16 cellular contexts compared by ENCODE assay signal in the genomic region with DNA sequence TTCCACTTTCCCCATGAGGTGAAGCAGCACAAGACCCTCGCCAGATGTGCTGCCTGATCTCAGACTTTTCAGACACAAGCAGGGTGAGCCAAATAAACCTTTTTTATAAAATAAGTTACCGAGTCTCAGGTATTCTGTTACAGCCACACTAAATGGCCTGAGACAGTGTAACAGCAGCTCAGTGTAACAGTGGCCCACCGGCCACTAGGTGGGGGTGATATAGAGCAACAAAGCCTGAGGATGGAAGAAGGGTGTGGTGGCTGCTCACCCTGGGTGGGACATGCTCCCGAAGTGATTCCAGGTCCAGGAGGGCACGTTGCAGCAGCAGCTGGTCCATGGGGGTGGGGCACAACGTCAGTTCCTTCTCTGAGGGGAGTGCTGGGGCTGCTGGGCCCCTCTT. TPM values are rescaled to one million over a fixed set of nuclear protein-coding genes. Genes with fewer than 3 reads are reported as not detected.
A peak's percentile ranks its signal among the peaks of the same experiment; 100 is the strongest.
DNase-seq lines count a peak whose midpoint lies in the region; ATAC-seq and TF ChIP-seq lines count a peak whose summit lies in the region.
"Had no signal": no experiment of that assay in that cellular context is flagged by ENCODE, and none has a peak within 500 bp of the region (broad histone marks: within the 10 kb centered on the region; RNA-seq: fewer than 3 reads in every experiment).

No MANE protein-coding gene starts in this region.

- H3K4me3 Mint-ChIP-seq in CD4-positive, CD25-positive, alpha-beta regulatory T cell = no peak overlapping the region
- H3K4me3 Mint-ChIP-seq in neural crest cell = no peak overlapping the region
- H3K4me3 Mint-ChIP-seq in MCF 10A (ENCODE audit: unreplicated experiment) = no peak overlapping the region
- H3K4me3 Mint-ChIP-seq in activated T-helper 17 cell treated with anti-CD3 and anti-CD28 coated beads, Interleukin-2, amount 50 U/mL, for 72 hours = no peak overlapping the region
- H3K4me3 Mint-ChIP-seq: activated naive CD8-positive, alpha-beta T cell treated with anti-CD3 and anti-CD28 coated beads, Interleukin-2, amount 10 ng/mL, durations not matched to agents 7 days and 5 days had no signal

- intact Hi-C loops in MCF 10A (cut with micrococcal nuclease) = no loop called here

- peaks cover 0 to 2% (median 0%) of the 10 kb centered on the region in 7 donors for H3K9me3 Mint-ChIP-seq in CD4-positive, CD25-positive, alpha-beta regulatory T cell
- H3K9me3 Mint-ChIP-seq in neural crest cell (peaks cover 3% of the 10 kb centered on the region), MCF 10A (ENCODE audit: unreplicated experiment) (peaks cover 6% of the 10 kb centered on the region)
- H3K9me3 Mint-ChIP-seq in activated T-helper 17 cell treated with anti-CD3 and anti-CD28 coated beads, Interleukin-2, amount 50 U/mL, for 72 hours = no peaks in the 10 kb centered on the region
- H3K9me3 Mint-ChIP-seq: activated naive CD8-positive, alpha-beta T cell treated with anti-CD3 and anti-CD28 coated beads, Interleukin-2, amount 10 ng/mL, durations not matched to agents 7 days and 5 days had no signal

- H3K36me3 ChIP-seq in CD4-positive, CD25-positive, alpha-beta regulatory T cell (ENCODE audit: control insufficient read depth, insufficient read depth, low read length) = peaks cover 64% of the 10 kb centered on the region
- peaks cover 53% of the 10 kb centered on the region for H3K36me3 ChIP-seq in HUES48 (ENCODE audit: control insufficient read depth, insufficient read depth, low read length)

- peaks cover 0 to 12% (median 10%) of the 10 kb centered on the region in 4 donors for H3K4me1 Mint-ChIP-seq in CD4-positive, CD25-positive, alpha-beta regulatory T cell
- H3K4me1 Mint-ChIP-seq in neural crest cell (peaks cover 4% of the 10 kb centered on the region), MCF 10A (ENCODE audit: insufficient read depth, unreplicated experiment) (peaks cover 13% of the 10 kb centered on the region)
- no peaks in the 10 kb centered on the region for H3K4me1 Mint-ChIP-seq in activated T-helper 17 cell treated with anti-CD3 and anti-CD28 coated beads, Interleukin-2, amount 50 U/mL, for 72 hours

- no peak overlapping the region for H3K9ac ChIP-seq in HUES48 (ENCODE audit: low read depth, low read length)

- BruUV-seq in MCF 10A (replicated peaks; lab: Mats Ljungman, UMichigan) = no TSS peak

- H3K27me3 ChIP-seq in CD4-positive, CD25-positive, alpha-beta regulatory T cell (ENCODE audit: control insufficient read depth, insufficient read depth, low read length) = no peaks in the 10 kb centered on the region
- no peaks in the 10 kb centered on the region for H3K27me3 ChIP-seq in HUES48 (ENCODE audit: control insufficient read depth, insufficient read depth, low read length)
- H3K27me3 ChIP-seq: neutrophil had no signal

- no peak overlapping the region for H3K4me3 ChIP-seq in CD4-positive, CD25-positive, alpha-beta regulatory T cell (ENCODE audit: low read depth, low read length)
- H3K4me3 ChIP-seq in HUES48 (ENCODE audit: low read depth, low read length) = no peak overlapping the region
- H3K4me3 ChIP-seq: K562, PC-9 had no signal

- H3K36me3 Mint-ChIP-seq in CD4-positive, CD25-positive, alpha-beta regulatory T cell = peaks cover 78% of the 10 kb centered on the region
- H3K36me3 Mint-ChIP-seq in neural crest cell (ENCODE audit: low read depth) (peaks cover 56% of the 10 kb centered on the region), MCF 10A (ENCODE audit: insufficient read depth, unreplicated experiment) (peaks cover 90% of the 10 kb centered on the region)
- peaks cover 97% of the 10 kb centered on the region for H3K36me3 Mint-ChIP-seq in activated T-helper 17 cell treated with anti-CD3 and anti-CD28 coated beads, Interleukin-2, amount 50 U/mL, for 72 hours (ENCODE audit: low read depth)

- H3K4me1 ChIP-seq in CD4-positive, CD25-positive, alpha-beta regulatory T cell (ENCODE audit: control insufficient read depth, insufficient read depth, low read length, poor library complexity, severe bottlenecking) = no peaks in the 10 kb centered on the region
- peaks cover 19% of the 10 kb centered on the region for H3K4me1 ChIP-seq in HUES48 (ENCODE audit: control insufficient read depth, insufficient read depth, low read length)

- H3K27ac ChIP-seq in CD4-positive, CD25-positive, alpha-beta regulatory T cell (ENCODE audit: insufficient read depth, low read length, poor library complexity, severe bottlenecking) = no peak overlapping the region
- peak overlapping the region; percentile 78 for H3K27ac ChIP-seq in HUES48 (ENCODE audit: low read depth, low read length)
- H3K27ac ChIP-seq: neutrophil, PC-9 had no signal

- ATAC-seq in CD4-positive, CD25-positive, alpha-beta regulatory T cell (ENCODE audit: low read depth in 2 of 2) = no peak
- no peak for ATAC-seq in activated CD4-positive, CD25-positive, alpha-beta regulatory T cell treated with anti-CD3 and anti-CD28 coated beads, Interleukin-2, amount 50 U/mL, for 24 hours
- no peak for ATAC-seq in activated T-helper 17 cell treated with anti-CD3 and anti-CD28 coated beads, Interleukin-2, amount 50 U/mL, for 72 hours (replicated peaks)
- ATAC-seq: K562 had no signal

- CTCF ChIA-PET in MCF 10A (lab: Yijun Ruan, JAX) = no interaction called here

- H3K9me3 ChIP-seq in CD4-positive, CD25-positive, alpha-beta regulatory T cell (ENCODE audit: control insufficient read depth in 2 of 2, low read length in 2 of 2) = no peaks in the 10 kb centered on the region
- H3K9me3 ChIP-seq in HUES48 (ENCODE audit: control insufficient read depth, insufficient read depth, low read length) = no peaks in the 10 kb centered on the region
- H3K9me3 ChIP-seq: neutrophil had no signal

- POLR2A ChIA-PET in MCF 10A (lab: Yijun Ruan, JAX) = interaction anchor here (1.3 kb wide), 1 partner anchor 16 kb away, joined by 3 read pairs; no protein-coding TSS in a partner anchor

- peak; percentile 27 for TF ChIP-seq CTCF in neural crest cell (conservative IDR thresholded peaks at IDR 0.05)
- no peak for TF ChIP-seq CTCF in MCF 10A (IDR thresholded peaks at IDR 0.05; ENCODE audit: unreplicated experiment)

- peak overlapping the region in 2 of 3 donors; percentile 21 to 57 for H3K27ac Mint-ChIP-seq in CD4-positive, CD25-positive, alpha-beta regulatory T cell
- no peak overlapping the region for H3K27ac Mint-ChIP-seq in neural crest cell (ENCODE audit: unreplicated experiment)
- no peak overlapping the region for H3K27ac Mint-ChIP-seq in MCF 10A (ENCODE audit: low read depth, unreplicated experiment)
- H3K27ac Mint-ChIP-seq in activated T-helper 17 cell treated with anti-CD3 and anti-CD28 coated beads, Interleukin-2, amount 50 U/mL, for 72 hours = no peak overlapping the region

- H3K27me3 Mint-ChIP-seq in CD4-positive, CD25-positive, alpha-beta regulatory T cell = no peaks in the 10 kb centered on the region
- no peaks in the 10 kb centered on the region for H3K27me3 Mint-ChIP-seq in neural crest cell (ENCODE audit: low read depth)
- H3K27me3 Mint-ChIP-seq in MCF 10A (ENCODE audit: insufficient read depth, unreplicated experiment) = no peaks in the 10 kb centered on the region
- no peaks in the 10 kb centered on the region for H3K27me3 Mint-ChIP-seq in activated T-helper 17 cell treated with anti-CD3 and anti-CD28 coated beads, Interleukin-2, amount 50 U/mL, for 72 hours
- H3K27me3 Mint-ChIP-seq: activated naive CD8-positive, alpha-beta T cell treated with anti-CD3 and anti-CD28 coated beads, Interleukin-2, amount 10 ng/mL, durations not matched to agents 7 days and 5 days had no signal

- DNase-seq in CD4-positive, CD25-positive, alpha-beta regulatory T cell = no peak
- DNase-seq in ecto neural progenitor cell (ENCODE audit: low spot score) (peak; percentile 54), neural crest cell (ENCODE audit: low read depth, low spot score) (no peak), MCF 10A (ENCODE audit: unreplicated experiment) (no peak), AML-193 (lab: John Stamatoyannopoulos, UW) (no peak)
- DNase-seq: activated CD4-positive, alpha-beta T cell treated with anti-CD3 and anti-CD28 coated beads for 1 hour; activated naive CD8-positive, alpha-beta T cell treated with anti-CD3 and anti-CD28 coated beads, Interleukin-2, amount 10 ng/mL, durations not matched to agents 7 days and 5 days; erythroblast; mammary epithelial cell; NCI-H510A treated with DMSO at 0.1 percent for 48 hours; PC-9 had no signal

RNA-seq across cellular contexts. Expression of a gene that starts 44.6 kb away (rescaled TPM):
- total RNA-seq in CD4-positive, CD25-positive, alpha-beta regulatory T cell = 10.9 TPM
- polyA plus RNA-seq in CD4-positive, CD25-positive, alpha-beta regulatory T cell = 10 to 100 TPM in 2 of 4 donors, 1 to 10 TPM in 2; 8.6 to 11.7 (median 10.3) TPM
- total RNA-seq in neural crest cell (27.7 TPM in 2 replicates), MCF 10A (2022) (26.9 and 28.1 TPM in 2 replicates)
- total RNA-seq in activated T-helper 17 cell treated with anti-CD3 and anti-CD28 coated beads, Interleukin-2, amount 50 U/mL, for 72 hours = 10 to 100 TPM; 15.8 to 26.7 TPM

Comparison
In these comparisons a context has a peak if more than half of its experiments do, and no peak if none do; other contexts are left out.
1. H3K27ac Mint-ChIP-seq: peak in CD4-positive, CD25-positive, alpha-beta regulatory T cell (2 of 3); none in neural crest cell (single experiment), MCF 10A (single experiment) and activated T-helper 17 cell treated with anti-CD3 and anti-CD28 coated beads, Interleukin-2, amount 50 U/mL, for 72 hours (single experiment).